8 cellular contexts compared by ENCODE assay signal in the genomic region with DNA sequence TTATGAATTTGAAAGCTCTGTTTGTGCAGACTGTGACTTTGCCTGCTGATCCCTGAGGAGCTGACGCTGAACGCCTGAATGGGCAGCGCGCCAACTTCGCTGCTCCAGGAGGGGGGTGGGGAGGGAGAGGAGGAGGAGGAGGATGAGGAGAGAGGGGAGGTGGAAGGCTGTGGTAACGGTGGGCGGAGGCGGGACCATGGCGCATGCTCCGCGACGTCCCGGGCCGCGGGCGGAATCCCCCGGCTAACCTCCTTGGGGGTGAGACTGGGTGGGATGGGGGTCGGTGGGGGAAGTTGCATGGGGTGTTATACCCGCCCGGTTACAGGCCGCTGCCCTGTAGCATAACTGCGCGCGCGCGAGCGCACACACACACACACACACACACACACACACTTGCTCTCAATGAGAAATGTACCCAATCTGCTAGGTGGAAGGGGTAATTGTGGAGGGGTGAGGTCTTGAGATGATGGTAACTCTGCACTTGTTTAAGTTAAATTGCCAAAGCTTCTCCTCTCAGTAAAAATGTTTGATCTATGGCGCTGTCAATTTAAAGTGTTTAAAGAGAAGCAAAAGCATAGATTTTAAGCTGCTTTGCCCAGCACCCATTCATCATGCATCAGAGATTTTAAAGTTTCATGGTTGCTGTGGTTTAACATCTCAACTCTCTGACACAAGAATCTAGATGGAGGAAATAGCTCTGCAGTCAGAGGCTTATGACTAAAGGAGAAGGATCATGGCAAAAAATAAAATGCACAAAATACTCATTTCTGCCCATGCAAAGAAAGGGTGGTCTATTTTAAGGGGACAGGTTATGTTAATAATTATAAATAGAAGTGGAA.
DNase-seq lines count a peak whose midpoint lies in the region; ATAC-seq and TF ChIP-seq lines count a peak whose summit lies in the region.
"Had no signal": no experiment of that assay in that cellular context is flagged by ENCODE, and none has a peak within 500 bp of the region (broad histone marks: within the 10 kb centered on the region; RNA-seq: fewer than 3 reads in every experiment).

No MANE protein-coding gene starts in this region.

- H3K27ac ChIP-seq in right atrium auricular region = no peak overlapping the region
- H3K27ac ChIP-seq: epithelial cell of prostate had no signal

- no peak for TF ChIP-seq CTCF in right atrium auricular region (IDR thresholded peaks at IDR 0.05)

- H3K4me3 ChIP-seq in adipocyte (ENCODE audit: low read length) (peak overlapping the region; percentile 89), right atrium auricular region (peak overlapping the region; percentile 58 to 63)

- ATAC-seq in HG02588 (IDR thresholded peaks at IDR 0.05; ENCODE audit: unreplicated experiment) = peak; percentile 54

- H3K9me3 ChIP-seq in adipocyte (ENCODE audit: control insufficient read depth, low read length) (no peaks in the 10 kb centered on the region), right atrium auricular region (no peaks in the 10 kb centered on the region)

- H3K9ac ChIP-seq in adipocyte (ENCODE audit: low read length) = peak overlapping the region; percentile 82

- H3K27me3 ChIP-seq in adipocyte (replicated peaks; ENCODE audit: control insufficient read depth, insufficient read depth, low read length) (no peaks in the 10 kb centered on the region), right atrium auricular region (no peaks in the 10 kb centered on the region)

- DNase-seq in NCI-H524 (lab: John Stamatoyannopoulos, UW) (peak; percentile 87 to 88), adipocyte (ENCODE audit: low read depth) (peak; percentile 64), right atrium auricular region (ENCODE audit: low spot score) (no peak), pons (ENCODE audit: low spot score) (peak; percentile 76), inferior parietal cortex (ENCODE audit: extremely low spot score) (no peak)

- TF ChIP-seq POLR2A in GM15510 (IDR thresholded peaks at IDR 0.05; ENCODE audit: borderline replicate concordance, extremely low read depth, insufficient read length) = peak; percentile 36

- H3K4me1 ChIP-seq in adipocyte (ENCODE audit: control insufficient read depth, insufficient read depth, low read length) = peaks cover 3% of the 10 kb centered on the region
- peaks cover 0 to 6% of the 10 kb centered on the region in 2 donors for H3K4me1 ChIP-seq in right atrium auricular region

- H3K36me3 ChIP-seq in adipocyte (ENCODE audit: control insufficient read depth, insufficient read depth, low read length, severe bottlenecking) = no peaks in the 10 kb centered on the region
- no peaks in the 10 kb centered on the region for H3K36me3 ChIP-seq in right atrium auricular region

Comparison
In these comparisons a context has a peak if more than half of its experiments do, and no peak if none do; other contexts are left out.
1. DNase-seq: peak in NCI-H524 (2 of 2), adipocyte (single experiment) and pons (single experiment); none in right atrium auricular region (single experiment) and inferior parietal cortex (single experiment).